ENCODE assay signal across 26 cellular contexts in genomic region chr15:63556246-63556645, GRCh38. TPM values are rescaled to one million over a fixed set of nuclear protein-coding genes. Genes with fewer than 3 reads are reported as not detected.
DNase-seq lines count a peak whose midpoint lies in the region; ATAC-seq lines count a peak whose summit lies in the region.
"Had no signal": no experiment of that assay in that cellular context is flagged by ENCODE, and none has a peak within 500 bp of the region (broad histone marks: within the 10 kb centered on the region; RNA-seq: fewer than 3 reads in every experiment).

No MANE protein-coding gene starts in this region.

- peaks cover 11% of the 10 kb centered on the region for H3K79me1 ChIP-seq in mesenchymal stem cell (replicated peaks; ENCODE audit: low read length, poor library complexity, severe bottlenecking)

- no peaks in the 10 kb centered on the region for H3K27me3 ChIP-seq in CD8-positive, alpha-beta memory T cell (ENCODE audit: insufficient read depth, low read length, poor library complexity, severe bottlenecking)
- no peaks in the 10 kb centered on the region for H3K27me3 ChIP-seq in mesenchymal stem cell (ENCODE audit: control insufficient read depth in 1 of 2, insufficient read depth in 1 of 2, low read length in 2 of 2)
- H3K27me3 ChIP-seq: right lobe of liver had no signal

- no peak for ATAC-seq in activated T-helper 17 cell treated with anti-CD3 and anti-CD28 coated beads, Interleukin-2, amount 50 U/mL, for 72 hours (replicated peaks)
- ATAC-seq: K562, Panc1, right lobe of liver had no signal

- CTCF ChIA-PET in activated CD4-positive, alpha-beta memory T cell treated with anti-CD3 and anti-CD28 coated beads for 36 hours (lab: Charles Lee), result interaction anchor here (1.2 to 1.8 kb wide), 3 partner anchors 12 to 89 kb away, joined by 3 read pairs; no protein-coding TSS in a partner anchor
- CTCF ChIA-PET in activated CD4-positive, alpha-beta memory T cell treated with anti-CD3 and anti-CD28 coated beads, Interleukin-2, amount 10 ng/mL, durations not matched to agents 7 days and 5 days (lab: Charles Lee), result interaction anchor here (1.1 kb wide), 1 partner anchor 90 kb away, joined by 3 read pairs; no protein-coding TSS in a partner anchor
- CTCF ChIA-PET in CD8-positive, alpha-beta memory T cell (lab: Charles Lee), result interaction anchor here (0.8 to 3.1 kb wide), 3 partner anchors 10 to 90 kb away, joined by 3 to 9 read pairs (median 4); no protein-coding TSS in a partner anchor

- H3K18ac ChIP-seq in mesenchymal stem cell (ENCODE audit: low read depth in 1 of 2, low read length in 2 of 2), result no peak overlapping the region

- no peak overlapping the region for H2BK120ac ChIP-seq in mesenchymal stem cell (ENCODE audit: low read depth, low read length)

- no peak overlapping the region for H2BK5ac ChIP-seq in mesenchymal stem cell (ENCODE audit: low read depth, low read length, poor library complexity, severe bottlenecking)

- no peaks in the 10 kb centered on the region for H3K27me3 Mint-ChIP-seq in activated CD4-positive, alpha-beta memory T cell treated with anti-CD3 and anti-CD28 coated beads for 36 hours
- H3K27me3 Mint-ChIP-seq in activated CD4-positive, alpha-beta memory T cell treated with anti-CD3 and anti-CD28 coated beads, Interleukin-2, amount 10 ng/mL, durations not matched to agents 7 days and 5 days, result no peaks in the 10 kb centered on the region
- no peaks in the 10 kb centered on the region for H3K27me3 Mint-ChIP-seq in CD8-positive, alpha-beta memory T cell
- no peaks in the 10 kb centered on the region for H3K27me3 Mint-ChIP-seq in activated T-helper 17 cell treated with anti-CD3 and anti-CD28 coated beads, Interleukin-2, amount 50 U/mL, for 72 hours
- H3K27me3 Mint-ChIP-seq: activated CD4-positive, alpha-beta T cell treated with anti-CD3 and anti-CD28 coated beads, Interleukin-2, amount 10 ng/mL, durations not matched to agents 24 days and 14 days had no signal

- H2BK15ac ChIP-seq in mesenchymal stem cell (ENCODE audit: low read depth, poor library complexity, severe bottlenecking), result no peak overlapping the region

- no peak overlapping the region for H3K14ac ChIP-seq in mesenchymal stem cell (ENCODE audit: low read length in 2 of 2)

- H3K36me3 ChIP-seq in CD8-positive, alpha-beta memory T cell (ENCODE audit: insufficient read depth, low read length), result peaks cover 29% of the 10 kb centered on the region
- H3K36me3 ChIP-seq in mesenchymal stem cell (ENCODE audit: control insufficient read depth in 1 of 2, insufficient read depth in 2 of 2, low read depth in 1 of 2, low read length in 2 of 2), result peaks cover 7 to 46% of the 10 kb centered on the region in 2 experiments

- no peak overlapping the region for H4K8ac ChIP-seq in mesenchymal stem cell (ENCODE audit: low read length)

- peaks cover 11% of the 10 kb centered on the region for H3K4me1 ChIP-seq in CD8-positive, alpha-beta memory T cell (ENCODE audit: insufficient read depth, low read length)
- peaks cover 12% of the 10 kb centered on the region for H3K4me1 ChIP-seq in mesenchymal stem cell (ENCODE audit: control insufficient read depth, insufficient read depth, low read depth, low read length)

- no peak for DNase-seq in activated CD4-positive, alpha-beta memory T cell treated with anti-CD3 and anti-CD28 coated beads for 36 hours
- no peak for DNase-seq in activated CD4-positive, alpha-beta memory T cell treated with anti-CD3 and anti-CD28 coated beads, Interleukin-2, amount 10 ng/mL, durations not matched to agents 7 days and 5 days
- DNase-seq in CD8-positive, alpha-beta memory T cell, result no peak
- DNase-seq in mesenchymal stem cell (no peak), HuH-7.5 (ENCODE audit: low spot score) (no peak), NCI-H1930 (lab: John Stamatoyannopoulos, UW) (no peak), NCI-H2171 (lab: John Stamatoyannopoulos, UW) (no peak)
- DNase-seq: activated CD4-positive, alpha-beta T cell treated with anti-CD3 and anti-CD28 coated beads, Interleukin-2, amount 10 ng/mL, durations not matched to agents 24 days and 14 days; effector CD4-positive, alpha-beta T cell; H7; NCI-H1092 treated with DMSO at 0.1 percent for 48 hours; NCI-H187 treated with DMSO at 0.1 percent for 48 hours; NCI-H526; posterior cingulate gyrus; right lobe of liver; SHP77; stimulated activated CD4-positive, alpha-beta T cell treated with anti-CD3 and anti-CD28 coated beads, Interleukin-4, amount 100 ng/mL, for 1 hour; T1000; WERI-Rb-1 had no signal

- H2AK5ac ChIP-seq in mesenchymal stem cell (ENCODE audit: low read length, severe bottlenecking), result peak overlapping the region; percentile 27

- POLR2A ChIA-PET in activated CD4-positive, alpha-beta memory T cell treated with anti-CD3 and anti-CD28 coated beads for 36 hours (lab: Charles Lee), result no interaction called here
- POLR2A ChIA-PET in activated CD4-positive, alpha-beta memory T cell treated with anti-CD3 and anti-CD28 coated beads, Interleukin-2, amount 10 ng/mL, durations not matched to agents 7 days and 5 days (lab: Charles Lee), result interaction anchor here (1.0 kb wide), 1 partner anchor 49 kb away, joined by 3 read pairs; no protein-coding TSS in a partner anchor
- POLR2A ChIA-PET in CD8-positive, alpha-beta memory T cell (lab: Charles Lee), result no interaction called here

- H3K23ac ChIP-seq in mesenchymal stem cell (ENCODE audit: low read length in 2 of 2), result no peak overlapping the region

- H3K4me2 ChIP-seq in mesenchymal stem cell (ENCODE audit: low read length, poor library complexity, severe bottlenecking), result peak overlapping the region; percentile 39

- H3K27ac Mint-ChIP-seq in activated CD4-positive, alpha-beta memory T cell treated with anti-CD3 and anti-CD28 coated beads for 36 hours, result peak overlapping the region; percentile 60
- no peak overlapping the region for H3K27ac Mint-ChIP-seq in activated CD4-positive, alpha-beta memory T cell treated with anti-CD3 and anti-CD28 coated beads, Interleukin-2, amount 10 ng/mL, durations not matched to agents 7 days and 5 days
- peak overlapping the region in 6 of 8 donors; percentile 8 to 84 (median 44) for H3K27ac Mint-ChIP-seq in CD8-positive, alpha-beta memory T cell
- H3K27ac Mint-ChIP-seq in activated T-helper 17 cell treated with anti-CD3 and anti-CD28 coated beads, Interleukin-2, amount 50 U/mL, for 72 hours, result no peak overlapping the region
- H3K27ac Mint-ChIP-seq: activated CD4-positive, alpha-beta T cell treated with anti-CD3 and anti-CD28 coated beads, Interleukin-2, amount 10 ng/mL, durations not matched to agents 24 days and 14 days had no signal

- H3K4me3 Mint-ChIP-seq in activated CD4-positive, alpha-beta memory T cell treated with anti-CD3 and anti-CD28 coated beads for 36 hours, result no peak overlapping the region
- no peak overlapping the region for H3K4me3 Mint-ChIP-seq in activated CD4-positive, alpha-beta memory T cell treated with anti-CD3 and anti-CD28 coated beads, Interleukin-2, amount 10 ng/mL, durations not matched to agents 7 days and 5 days
- H3K4me3 Mint-ChIP-seq in CD8-positive, alpha-beta memory T cell, result no peak overlapping the region
- H3K4me3 Mint-ChIP-seq in activated T-helper 17 cell treated with anti-CD3 and anti-CD28 coated beads, Interleukin-2, amount 50 U/mL, for 72 hours, result peak overlapping the region; percentile 34
- H3K4me3 Mint-ChIP-seq: activated CD4-positive, alpha-beta T cell treated with anti-CD3 and anti-CD28 coated beads, Interleukin-2, amount 10 ng/mL, durations not matched to agents 24 days and 14 days; CD14-positive monocyte had no signal

- H2AFZ ChIP-seq in mesenchymal stem cell (ENCODE audit: low read depth, low read length), result no peak overlapping the region

- H3K27ac ChIP-seq in CD8-positive, alpha-beta memory T cell (ENCODE audit: low read depth, low read length), result no peak overlapping the region
- H3K27ac ChIP-seq in mesenchymal stem cell (ENCODE audit: low read length, poor library complexity, severe bottlenecking), result peak overlapping the region; percentile 24
- H3K27ac ChIP-seq: 22Rv1, right lobe of liver, WERI-Rb-1 had no signal

- peaks cover 30% of the 10 kb centered on the region for H3K36me3 Mint-ChIP-seq in activated CD4-positive, alpha-beta memory T cell treated with anti-CD3 and anti-CD28 coated beads for 36 hours
- peaks cover 65% of the 10 kb centered on the region for H3K36me3 Mint-ChIP-seq in activated CD4-positive, alpha-beta memory T cell treated with anti-CD3 and anti-CD28 coated beads, Interleukin-2, amount 10 ng/mL, durations not matched to agents 7 days and 5 days (ENCODE audit: low read depth)
- H3K36me3 Mint-ChIP-seq in CD8-positive, alpha-beta memory T cell, result peaks cover 5 to 74% (median 20%) of the 10 kb centered on the region in 3 donors
- peaks cover 82% of the 10 kb centered on the region for H3K36me3 Mint-ChIP-seq in activated T-helper 17 cell treated with anti-CD3 and anti-CD28 coated beads, Interleukin-2, amount 50 U/mL, for 72 hours (ENCODE audit: low read depth)

- H3K9me3 Mint-ChIP-seq in activated CD4-positive, alpha-beta memory T cell treated with anti-CD3 and anti-CD28 coated beads for 36 hours, result no peaks in the 10 kb centered on the region
- no peaks in the 10 kb centered on the region for H3K9me3 Mint-ChIP-seq in activated CD4-positive, alpha-beta memory T cell treated with anti-CD3 and anti-CD28 coated beads, Interleukin-2, amount 10 ng/mL, durations not matched to agents 7 days and 5 days
- H3K9me3 Mint-ChIP-seq in CD8-positive, alpha-beta memory T cell, result no peaks in the 10 kb centered on the region
- H3K9me3 Mint-ChIP-seq in activated T-helper 17 cell treated with anti-CD3 and anti-CD28 coated beads, Interleukin-2, amount 50 U/mL, for 72 hours, result no peaks in the 10 kb centered on the region
- H3K9me3 Mint-ChIP-seq: activated CD4-positive, alpha-beta T cell treated with anti-CD3 and anti-CD28 coated beads, Interleukin-2, amount 10 ng/mL, durations not matched to agents 24 days and 14 days; CD14-positive monocyte had no signal

- no peak overlapping the region for H3K9ac ChIP-seq in mesenchymal stem cell (ENCODE audit: low read length)

- 90% methylated on average over 5 of the region's 6 CpGs for WGBS in mesenchymal stem cell

- no peak overlapping the region for H3K4ac ChIP-seq in mesenchymal stem cell (ENCODE audit: low read depth in 1 of 2, low read length in 2 of 2)

- peaks cover 73% of the 10 kb centered on the region for H3K4me1 Mint-ChIP-seq in activated CD4-positive, alpha-beta memory T cell treated with anti-CD3 and anti-CD28 coated beads for 36 hours (ENCODE audit: low read depth)
- H3K4me1 Mint-ChIP-seq in activated CD4-positive, alpha-beta memory T cell treated with anti-CD3 and anti-CD28 coated beads, Interleukin-2, amount 10 ng/mL, durations not matched to agents 7 days and 5 days, result peaks cover 33% of the 10 kb centered on the region
- H3K4me1 Mint-ChIP-seq in CD8-positive, alpha-beta memory T cell, result peaks cover 43 to 76% (median 75%) of the 10 kb centered on the region in 3 donors
- H3K4me1 Mint-ChIP-seq in activated T-helper 17 cell treated with anti-CD3 and anti-CD28 coated beads, Interleukin-2, amount 50 U/mL, for 72 hours, result peaks cover 57% of the 10 kb centered on the region

- no peaks in the 10 kb centered on the region for H3K9me3 ChIP-seq in CD8-positive, alpha-beta memory T cell (ENCODE audit: low read length)
- H3K9me3 ChIP-seq in mesenchymal stem cell (ENCODE audit: control insufficient read depth, low read length), result no peaks in the 10 kb centered on the region
- H3K9me3 ChIP-seq: right lobe of liver had no signal

- H4K91ac ChIP-seq in mesenchymal stem cell (ENCODE audit: low read length), result no peak overlapping the region

- intact Hi-C loops in activated CD4-positive, alpha-beta memory T cell treated with anti-CD3 and anti-CD28 coated beads for 36 hours (cut with micrococcal nuclease), result no loop called here

- H2BK12ac ChIP-seq in mesenchymal stem cell (ENCODE audit: low read length in 2 of 2), result no peak overlapping the region

- no peak overlapping the region for H3K4me3 ChIP-seq in CD8-positive, alpha-beta memory T cell (ENCODE audit: low read length)
- no peak overlapping the region for H3K4me3 ChIP-seq in mesenchymal stem cell (ENCODE audit: insufficient read depth in 1 of 2, low read depth in 1 of 2, low read length in 2 of 2)
- H3K4me3 ChIP-seq: K562, right lobe of liver had no signal

RNA-seq across cellular contexts. Expression of gene FBXL22, which starts 40.9 kb away (rescaled TPM):
- total RNA-seq in activated CD4-positive, alpha-beta memory T cell treated with anti-CD3 and anti-CD28 coated beads for 36 hours, result under 1 TPM; 0.48 to 0.74 TPM
- total RNA-seq in activated CD4-positive, alpha-beta memory T cell treated with anti-CD3 and anti-CD28 coated beads, Interleukin-2, amount 10 ng/mL, durations not matched to agents 7 days and 5 days, result 1 to 10 TPM in 1 of 2 experiments, under 1 TPM in 1; 0.28 to 1.0 TPM
- 1 to 10 TPM in 1 of 2 experiments, under 1 TPM in 1; 0.84 to 1.1 TPM for total RNA-seq in CD8-positive, alpha-beta memory T cell
- 0.97 TPM for polyA plus RNA-seq in CD8-positive, alpha-beta memory T cell
- under 1 TPM; 0.43 to 0.74 TPM for total RNA-seq in activated T-helper 17 cell treated with anti-CD3 and anti-CD28 coated beads, Interleukin-2, amount 50 U/mL, for 72 hours
- polyA plus RNA-seq in mesenchymal stem cell (2013, experiment 1 of 2), result 0.11 TPM
- polyA plus RNA-seq in mesenchymal stem cell (2013, experiment 2 of 2), result 0.10 TPM
- total RNA-seq: epithelial cell of proximal tubule, K562, M059J had no signal
- polyA plus RNA-seq: CD14-positive monocyte, K562 had no signal

RNA-seq across cellular contexts. Expression of gene USP3, which starts 51.9 kb away (rescaled TPM):
- total RNA-seq in activated CD4-positive, alpha-beta memory T cell treated with anti-CD3 and anti-CD28 coated beads for 36 hours, result 10 to 100 TPM; 46.1 to 48.9 TPM
- total RNA-seq in activated CD4-positive, alpha-beta memory T cell treated with anti-CD3 and anti-CD28 coated beads, Interleukin-2, amount 10 ng/mL, durations not matched to agents 7 days and 5 days, result 10 to 100 TPM; 67.9 to 68.7 TPM
- 10 to 100 TPM; 36.6 to 38.0 TPM for total RNA-seq in CD8-positive, alpha-beta memory T cell
- polyA plus RNA-seq in CD8-positive, alpha-beta memory T cell, result 50.7 TPM
- total RNA-seq in activated T-helper 17 cell treated with anti-CD3 and anti-CD28 coated beads, Interleukin-2, amount 50 U/mL, for 72 hours, result 100 to 1,000 TPM in 1 of 2 donors, 10 to 100 TPM in 1; 60.9 to 102 TPM
- 21.2 TPM for polyA plus RNA-seq in mesenchymal stem cell (2013, experiment 1 of 2)
- 20.6 TPM for polyA plus RNA-seq in mesenchymal stem cell (2013, experiment 2 of 2)

Comparison
In these comparisons a context has a peak if more than half of its experiments do, and no peak if none do; other contexts are left out.
1. H3K27ac Mint-ChIP-seq: peak in activated CD4-positive, alpha-beta memory T cell treated with anti-CD3 and anti-CD28 coated beads for 36 hours (single experiment) and CD8-positive, alpha-beta memory T cell (6 of 8); none in activated CD4-positive, alpha-beta memory T cell treated with anti-CD3 and anti-CD28 coated beads, Interleukin-2, amount 10 ng/mL, durations not matched to agents 7 days and 5 days (single experiment) and activated T-helper 17 cell treated with anti-CD3 and anti-CD28 coated beads, Interleukin-2, amount 50 U/mL, for 72 hours (single experiment).